10 cellular contexts compared by ENCODE assay signal in genomic region chr1:206909883-206910318, GRCh38. TPM values are rescaled to one million over a fixed set of nuclear protein-coding genes. Genes with fewer than 3 reads are reported as not detected.
A peak's percentile ranks its signal among the peaks of the same experiment; 100 is the strongest.
DNase-seq lines count a peak whose midpoint lies in the region; ATAC-seq and TF ChIP-seq lines count a peak whose summit lies in the region.
"Had no signal": no experiment of that assay in that cellular context is flagged by ENCODE, and none has a peak within 500 bp of the region (broad histone marks: within the 10 kb centered on the region; RNA-seq: fewer than 3 reads in every experiment).

No MANE protein-coding gene starts in this region.

- no peak overlapping the region for H3K9ac ChIP-seq in liver (ENCODE audit: low read depth in 1 of 2, low read length in 2 of 2)

- no peak overlapping the region for H3K27ac Mint-ChIP-seq in activated CD8-positive, alpha-beta memory T cell treated with anti-CD3 and anti-CD28 coated beads, Interleukin-2, amount 10 ng/mL, durations not matched to agents 7 days and 5 days
- H3K27ac Mint-ChIP-seq: activated naive CD4-positive, alpha-beta T cell treated with anti-CD3 and anti-CD28 coated beads, Interleukin-2, amount 50 U/mL, for 72 hours had no signal

- TF ChIP-seq RAD21 in liver (IDR thresholded peaks at IDR 0.05), result no peak

- intact Hi-C loops in tibial artery (cut with DNase I; ENCODE audit: low total_unique reads), result loop anchor here (5.0 to 10.0 kb wide), 4 partner anchors 175 to 418 kb away; no protein-coding TSS in a partner anchor

- H3K4me3 ChIP-seq in cardiac fibroblast (replicated peaks in 1 of 2; ENCODE audit: low read depth in 2 of 2, low read length in 2 of 2) (peak overlapping the region; percentile 45 to 50), liver (ENCODE audit: low read depth in 1 of 3, low read length in 3 of 3) (peak overlapping the region; percentile 39 to 57 (median 53)), tibial artery (peak overlapping the region; percentile 37 to 52)

- peak overlapping the region; percentile 15 for H3K4me3 Mint-ChIP-seq in activated CD8-positive, alpha-beta memory T cell treated with anti-CD3 and anti-CD28 coated beads, Interleukin-2, amount 10 ng/mL, durations not matched to agents 7 days and 5 days

- no peak for DNase-seq in activated CD8-positive, alpha-beta memory T cell treated with anti-CD3 and anti-CD28 coated beads, Interleukin-2, amount 10 ng/mL, durations not matched to agents 7 days and 5 days
- DNase-seq in activated CD8-positive, alpha-beta memory T cell treated with anti-CD3 and anti-CD28 coated beads for 24 hours, result no peak
- DNase-seq in cardiac fibroblast (ENCODE audit: low read depth in 2 of 2) (peak in 1 of 2 donors; percentile 13), tibial artery (peak in 1 of 2 donors; percentile 60)
- no peak for DNase-seq in stimulated activated CD4-positive, alpha-beta T cell treated with anti-CD3 and anti-CD28 coated beads, Interleukin-12 subunit alpha, Interleukin-12 subunit beta, amount 100 ng/mL, for 4 hours

- peaks cover 34% of the 10 kb centered on the region for H3K4me1 Mint-ChIP-seq in activated CD8-positive, alpha-beta memory T cell treated with anti-CD3 and anti-CD28 coated beads, Interleukin-2, amount 10 ng/mL, durations not matched to agents 7 days and 5 days

- no peak for ATAC-seq in activated CD8-positive, alpha-beta memory T cell treated with anti-CD3 and anti-CD28 coated beads, Interleukin-2, amount 10 ng/mL, durations not matched to agents 7 days and 5 days
- ATAC-seq in HG03460 (IDR thresholded peaks at IDR 0.05; ENCODE audit: unreplicated experiment) (no peak), HG02588 (IDR thresholded peaks at IDR 0.05; ENCODE audit: unreplicated experiment) (no peak)

- CTCF ChIA-PET in activated CD8-positive, alpha-beta memory T cell treated with anti-CD3 and anti-CD28 coated beads, Interleukin-2, amount 10 ng/mL, durations not matched to agents 7 days and 5 days (lab: Charles Lee), result interaction anchor here (0.9 to 4.0 kb wide), 25 partner anchors 8 to 246 kb away, joined by 3 to 35 read pairs (median 6); partner anchors contain the start of genes FCMR, IL20 and IL24

- no peaks in the 10 kb centered on the region for H3K27me3 ChIP-seq in liver (ENCODE audit: control insufficient read depth in 4 of 4, insufficient read depth in 4 of 4, low read length in 3 of 4)
- H3K27me3 ChIP-seq in tibial artery, result peaks cover 0 to 41% of the 10 kb centered on the region in 2 donors

- no peaks in the 10 kb centered on the region for H3K9me3 Mint-ChIP-seq in activated CD8-positive, alpha-beta memory T cell treated with anti-CD3 and anti-CD28 coated beads, Interleukin-2, amount 10 ng/mL, durations not matched to agents 7 days and 5 days (ENCODE audit: low read depth)

- H3K27me3 Mint-ChIP-seq in activated CD8-positive, alpha-beta memory T cell treated with anti-CD3 and anti-CD28 coated beads, Interleukin-2, amount 10 ng/mL, durations not matched to agents 7 days and 5 days, result peaks cover 4% of the 10 kb centered on the region

- H3K9me3 ChIP-seq in liver (ENCODE audit: control insufficient read depth in 4 of 4, low read length in 3 of 4) (no peaks in the 10 kb centered on the region), tibial artery (no peaks in the 10 kb centered on the region)

- WGBS in liver, result 27% methylated on average over 14 of the region's 14 CpGs

- no peak for TF ChIP-seq CTCF in cardiac fibroblast (IDR thresholded peaks at IDR 0.05; ENCODE audit: low read depth, low read length)
- TF ChIP-seq CTCF in liver (IDR thresholded peaks at IDR 0.05; ENCODE audit: low read depth, low read length, missing input control), result no peak
- TF ChIP-seq CTCF in tibial artery (IDR thresholded peaks at IDR 0.05), result no peak

- H3K27ac ChIP-seq in liver (ENCODE audit: low read depth in 1 of 2, low read length in 2 of 2) (peak overlapping the region in 1 of 2 donors; percentile 44), tibial artery (no peak overlapping the region)

- H3K36me3 Mint-ChIP-seq in activated CD8-positive, alpha-beta memory T cell treated with anti-CD3 and anti-CD28 coated beads, Interleukin-2, amount 10 ng/mL, durations not matched to agents 7 days and 5 days, result peaks cover 13% of the 10 kb centered on the region

- H3K36me3 ChIP-seq in liver (ENCODE audit: control insufficient read depth in 4 of 4, insufficient read depth in 3 of 4, low read depth in 1 of 4, low read length in 3 of 4), result no peaks in the 10 kb centered on the region
- H3K36me3 ChIP-seq in tibial artery, result no peaks in the 10 kb centered on the region

- H3K4me1 ChIP-seq in liver (ENCODE audit: control insufficient read depth in 4 of 4, insufficient read depth in 4 of 4, low read length in 3 of 4) (peaks cover 0 to 19% (median 13%) of the 10 kb centered on the region in 4 donors), tibial artery (peaks cover 0 to 14% (median 12%) of the 10 kb centered on the region in 4 donors)

TF ChIP-seq in liver, 16 proteins besides CTCF, POLR2A, EP300 and RAD21:
- no peak for TF ChIP-seq HNF4G (IDR thresholded peaks at IDR 0.05)
- no peak for TF ChIP-seq SP1 (IDR thresholded peaks at IDR 0.05)
- TF ChIP-seq ATF3 (IDR thresholded peaks at IDR 0.05), result no peak
- no peak for TF ChIP-seq GABPA (IDR thresholded peaks at IDR 0.05 in 1 of 2, conservative IDR thresholded peaks at IDR 0.05 in 1 of 2)
- TF ChIP-seq FOXA2 (IDR thresholded peaks at IDR 0.05), result no peak
- TF ChIP-seq REST (IDR thresholded peaks at IDR 0.05), result no peak
- no peak for TF ChIP-seq YY1 (IDR thresholded peaks at IDR 0.05)

RNA-seq across cellular contexts. Expression of gene FCMR, which starts 11.8 kb away (rescaled TPM):
- total RNA-seq in activated CD8-positive, alpha-beta memory T cell treated with anti-CD3 and anti-CD28 coated beads, Interleukin-2, amount 10 ng/mL, durations not matched to agents 7 days and 5 days, result 10 to 100 TPM; 33.0 to 37.2 TPM
- total RNA-seq in liver, result 1 to 10 TPM in 1 of 2 donors, under 1 TPM in 1; 0.70 to 1.3 TPM
- polyA plus RNA-seq in liver, result 1 to 10 TPM; 2.2 to 3.6 TPM

RNA-seq across cellular contexts. Expression of gene IL24, which starts 12.7 kb away (rescaled TPM):
- total RNA-seq in activated CD8-positive, alpha-beta memory T cell treated with anti-CD3 and anti-CD28 coated beads, Interleukin-2, amount 10 ng/mL, durations not matched to agents 7 days and 5 days, result not detected
- total RNA-seq in liver, result not detected
- under 1 TPM in 1 of 2 donors, not detected in 1; 0.13 TPM for polyA plus RNA-seq in liver

RNA-seq across cellular contexts. Expression of gene PIGR, which starts 36.4 kb away (rescaled TPM):
- total RNA-seq in activated CD8-positive, alpha-beta memory T cell treated with anti-CD3 and anti-CD28 coated beads, Interleukin-2, amount 10 ng/mL, durations not matched to agents 7 days and 5 days, result under 1 TPM; 0.06 to 0.07 TPM
- 10 to 100 TPM in 1 of 2 donors, under 1 TPM in 1; 0.09 to 43.3 TPM for total RNA-seq in liver
- 10 to 100 TPM; 12.0 to 16.1 TPM for polyA plus RNA-seq in liver
- total RNA-seq: Daoy had no signal

RNA-seq across cellular contexts. Expression of gene IL20, which starts 44.5 kb away (rescaled TPM):
- not detected for total RNA-seq in activated CD8-positive, alpha-beta memory T cell treated with anti-CD3 and anti-CD28 coated beads, Interleukin-2, amount 10 ng/mL, durations not matched to agents 7 days and 5 days
- under 1 TPM in 1 of 2 donors, not detected in 1; 0.17 TPM for total RNA-seq in liver
- polyA plus RNA-seq in liver, result not detected
- total RNA-seq: activated naive CD4-positive, alpha-beta T cell treated with anti-CD3 and anti-CD28 coated beads, Interleukin-2, amount 50 U/mL, for 72 hours; Daoy had no signal

Comparison
In these comparisons a context has a peak if more than half of its experiments do, and no peak if none do; other contexts are left out.
1. RNA of gene FCMR, which starts 11.8 kb away (total RNA-seq): 33.0 to 37.2 TPM in activated CD8-positive, alpha-beta memory T cell treated with anti-CD3 and anti-CD28 coated beads, Interleukin-2, amount 10 ng/mL, durations not matched to agents 7 days and 5 days; 0.70 to 1.3 TPM in liver; every median in the first group is over 10 times any median in the second.
2. Peak in every context shown above with its lines, with median percentiles within 50 percentile points of each other: H3K4me3 ChIP-seq.